ENCODE assay signal across 8 cellular contexts in the genomic region with DNA sequence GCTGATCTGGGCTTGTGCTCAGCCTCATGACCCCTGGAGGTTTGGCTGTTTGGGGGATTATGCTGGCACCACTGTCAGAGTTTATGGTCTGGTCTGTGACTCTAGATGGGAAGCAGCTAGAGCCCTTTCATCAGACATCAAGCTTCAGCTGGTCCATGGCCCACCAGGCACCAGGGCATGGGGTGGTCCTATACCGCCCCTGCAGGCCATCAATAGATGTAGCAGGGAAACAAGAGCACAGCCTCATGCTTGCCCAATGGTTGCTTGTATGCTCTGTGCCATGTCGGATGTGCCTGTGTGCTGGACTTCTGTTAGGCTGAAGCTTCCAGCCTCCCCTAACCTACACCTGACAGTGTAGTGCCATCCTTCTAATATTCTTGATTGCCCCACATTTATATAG.
DNase-seq lines count a peak whose midpoint lies in the region; ATAC-seq, FAIRE-seq and TF ChIP-seq lines count a peak whose summit lies in the region.

No MANE protein-coding gene starts in this region.

- in situ Hi-C loops in HAP-1 (cut with MboI; ENCODE audit: low sequenced_read_pairs) = no loop called here

- ATAC-seq in HG03045 (IDR thresholded peaks at IDR 0.05; ENCODE audit: unreplicated experiment) (no peak), GM21737 (IDR thresholded peaks at IDR 0.05; ENCODE audit: unreplicated experiment) (no peak)

- TF ChIP-seq CTCF in D721Med (IDR thresholded peaks at IDR 0.05; ENCODE audit: insufficient read depth, missing control alignments) = peak; percentile 60
- TF ChIP-seq CTCF in colonic mucosa (IDR thresholded peaks at IDR 0.05) = no peak

- H3K9me3 ChIP-seq in HAP-1 (no peaks in the 10 kb centered on the region), colonic mucosa (no peaks in the 10 kb centered on the region)

- FAIRE-seq in D721Med (lab: Jason Lieb, UNC) = no peak

- H3K36me3 ChIP-seq in HAP-1 (replicated peaks) (no peaks in the 10 kb centered on the region), colonic mucosa (no peaks in the 10 kb centered on the region)

- H3K27ac ChIP-seq in colonic mucosa = no peak overlapping the region

- H3K4me3 ChIP-seq in HAP-1 (no peak overlapping the region), colonic mucosa (no peak overlapping the region)

- H3K9ac ChIP-seq in colonic mucosa (ENCODE audit: low read depth in 2 of 2, low read length in 2 of 2) = no peak overlapping the region

- DNase-seq in D721Med (ENCODE audit: insufficient read length, low spot score) (no peak), HAP-1 (ENCODE audit: low spot score in 2 of 2) (peak; percentile 28 to 37), RKO (ENCODE audit: low spot score) (peak; percentile 18), islet precursor cell (peak; percentile 62), colonic mucosa (no peak), NCI-H187 treated with DMSO at 0.1 percent for 48 hours (lab: John Stamatoyannopoulos, UW) (no peak)

- intact Hi-C loops in colonic mucosa (cut with DNase I) = no loop called here

- no peaks in the 10 kb centered on the region for H3K4me1 ChIP-seq in HAP-1
- H3K4me1 ChIP-seq in colonic mucosa = peaks cover 4% of the 10 kb centered on the region

- H3K27me3 ChIP-seq in HAP-1 (ENCODE audit: low read depth) (peaks cover 19% of the 10 kb centered on the region), colonic mucosa (no peaks in the 10 kb centered on the region)

Comparison
In these comparisons a context has a peak if more than half of its experiments do, and no peak if none do; other contexts are left out.
1. DNase-seq: peak in HAP-1 (2 of 2), RKO (single experiment) and islet precursor cell (single experiment); none in D721Med (single experiment), colonic mucosa (single experiment) and NCI-H187 treated with DMSO at 0.1 percent for 48 hours (single experiment).